ENCODE assay signal across 1 cellular context in genomic region chr7:151113344-151114150, GRCh38.
TF ChIP-seq lines count a peak whose summit lies in the region.

No MANE protein-coding gene starts in this region.

TF ChIP-seq in HepG2, 621 proteins besides CTCF, POLR2A, EP300 and RAD21:
- peak; percentile 71; the same call in 1 of the 2 replicates for TF ChIP-seq PRDM15 (CRISPR knock-in tag; IDR thresholded peaks at IDR 0.05)
- no peak for TF ChIP-seq NFRKB (IDR thresholded peaks at IDR 0.05)
